In the genomic region with DNA sequence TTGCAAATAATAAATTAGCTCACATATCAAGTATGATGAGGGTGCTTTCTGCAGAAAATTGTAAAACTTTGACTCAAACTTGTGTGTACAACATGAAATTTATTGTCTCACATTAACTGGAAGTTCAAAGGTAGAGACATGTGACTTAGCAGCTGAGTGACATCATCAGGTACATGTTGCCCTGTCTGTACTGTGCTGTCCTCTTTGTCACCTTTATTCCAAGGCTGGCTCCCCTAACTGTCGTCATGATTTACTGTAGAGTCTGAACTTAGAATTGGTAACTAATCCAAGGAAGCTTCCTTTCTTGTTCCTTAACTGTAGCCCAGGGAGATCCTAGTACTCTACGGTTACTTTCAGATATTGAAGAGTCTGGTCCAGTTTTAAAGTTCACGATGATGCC, we compare ENCODE assay signal across 26 cellular contexts. TPM values are rescaled to one million over a fixed set of nuclear protein-coding genes. Genes with fewer than 3 reads are reported as not detected.
A peak's percentile ranks its signal among the peaks of the same experiment; 100 is the strongest.
DNase-seq lines count a peak whose midpoint lies in the region; ATAC-seq, FAIRE-seq and TF ChIP-seq lines count a peak whose summit lies in the region.
"Had no signal": no experiment of that assay in that cellular context is flagged by ENCODE, and none has a peak within 500 bp of the region (broad histone marks: within the 10 kb centered on the region; RNA-seq: fewer than 3 reads in every experiment).

No MANE protein-coding gene starts in this region.

- peaks cover 22% of the 10 kb centered on the region for H3K36me3 Mint-ChIP-seq in GM23338 (ENCODE audit: low read depth)
- H3K36me3 Mint-ChIP-seq: CD4-positive, CD25-positive, alpha-beta regulatory T cell; CD8-positive, alpha-beta T cell had no signal

- H3K4me2 ChIP-seq in GM23338 (no peak overlapping the region), GM12878 (ENCODE audit: control insufficient read depth, insufficient read depth) (no peak overlapping the region), hepatocyte (no peak overlapping the region)
- H3K4me2 ChIP-seq: BLaER1 had no signal

- in situ Hi-C loops in GM12878 (cut with MboI), result no loop called here

- POLR2A ChIA-PET in GM12878 (lab: Charles Lee), result interaction anchor here (0.5 kb wide), 1 partner anchor 372 kb away, joined by 6 read pairs; no protein-coding TSS in a partner anchor

- H3K4me1 ChIP-seq in GM23338 (ENCODE audit: insufficient read depth) (peaks cover 15% of the 10 kb centered on the region; the same call in 1 of the 2 replicates), GM12878 (ENCODE audit: control insufficient read depth, insufficient read depth, low read length) (no peaks in the 10 kb centered on the region), hepatocyte (ENCODE audit: insufficient read depth) (no peaks in the 10 kb centered on the region)
- H3K4me1 ChIP-seq: Caco-2 had no signal

- CTCF ChIA-PET in GM12878 (lab: Yijun Ruan, JAX), result interaction anchor here (1.2 kb wide), 1 partner anchor 18 kb away, joined by 4 read pairs; no protein-coding TSS in a partner anchor

- no peak for FAIRE-seq in GM12878 (lab: Jason Lieb, UNC)
- FAIRE-seq: A204.1, GM12891, GM18507 had no signal

- H3K9ac ChIP-seq in GM12878 (ENCODE audit: control insufficient read depth, insufficient read depth, low read length), result no peak overlapping the region
- H3K9ac ChIP-seq: BLaER1 had no signal

- H3K4me1 Mint-ChIP-seq in GM23338, result peaks cover 53% of the 10 kb centered on the region
- H3K4me1 Mint-ChIP-seq: B cell had no signal

- no peak for TF ChIP-seq EP300 in GM12878 (IDR thresholded peaks at IDR 0.05; ENCODE audit: borderline replicate concordance in 1 of 2, control insufficient read depth in 1 of 2, low read depth in 2 of 2, low read length in 2 of 2)

- RAD21 ChIA-PET in GM12878 (lab: Charles Lee; ENCODE audit: unreplicated experiment), result no interaction called here

- H3K27me3 Mint-ChIP-seq in GM23338 (ENCODE audit: insufficient read depth, low read depth, poor library complexity), result peaks cover 11% of the 10 kb centered on the region

- H3K27me3 ChIP-seq in GM23338 (ENCODE audit: insufficient read depth) (no peaks in the 10 kb centered on the region), GM12878 (replicated peaks in 1 of 2; ENCODE audit: control insufficient read depth in 2 of 2, insufficient read depth in 2 of 2, low read length in 1 of 2) (no peaks in the 10 kb centered on the region), hepatocyte (no peaks in the 10 kb centered on the region)
- H3K27me3 ChIP-seq: BLaER1 had no signal

- TF ChIP-seq RAD21 in GM12878 (IDR thresholded peaks at IDR 0.05; ENCODE audit: insufficient read depth, low read depth, low read length), result no peak

- SMC1A ChIA-PET in GM12878 (lab: Charles Lee; ENCODE audit: uncharacterized antibody, unreplicated experiment), result interaction anchor here (0.7 to 1.7 kb wide), 5 partner anchors 38 to 142 kb away, joined by 3 to 7 read pairs (median 3); no protein-coding TSS in a partner anchor

- intact Hi-C loops in GM12878 (cut with micrococcal nuclease; ENCODE audit: unreplicated experiment), result no loop called here

- H3K9me3 Mint-ChIP-seq in GM23338, result no peaks in the 10 kb centered on the region
- H3K9me3 Mint-ChIP-seq: CD4-positive, CD25-positive, alpha-beta regulatory T cell; CD8-positive, alpha-beta T cell; HFFc6 had no signal

- no peak overlapping the region for H3K27ac Mint-ChIP-seq in GM23338
- H3K27ac Mint-ChIP-seq: B cell; CD4-positive, CD25-positive, alpha-beta regulatory T cell; CD8-positive, alpha-beta T cell had no signal

- H3K27ac ChIP-seq in GM23338 (ENCODE audit: low read depth) (peak overlapping the region; percentile 21; the same call in 1 of the 2 replicates), GM12878 (ENCODE audit: control insufficient read depth, insufficient read depth) (no peak overlapping the region), hepatocyte (no peak overlapping the region)
- H3K27ac ChIP-seq: 22Rv1, BLaER1, C4-2B had no signal

- H3K4me3 Mint-ChIP-seq in GM23338, result no peak overlapping the region
- H3K4me3 Mint-ChIP-seq: B cell; CD4-positive, CD25-positive, alpha-beta regulatory T cell; CD8-positive, alpha-beta T cell had no signal

- DNase-seq in GM23338 (ENCODE audit: low spot score) (no peak), GM12878 (ENCODE audit: low read depth, low spot score) (no peak), hepatocyte (ENCODE audit: low spot score) (peak; percentile 43), left kidney (ENCODE audit: low read depth, low spot score) (peak; percentile 51), foreskin melanocyte (no peak), NCI-H526 (lab: John Stamatoyannopoulos, UW) (no peak), DMS53 (lab: John Stamatoyannopoulos, UW) (no peak), NCI-H1048 (lab: John Stamatoyannopoulos, UW) (no peak)
- DNase-seq: Caco-2; CD4-positive, CD25-positive, alpha-beta regulatory T cell; CD8-positive, alpha-beta T cell; DMS153; DMS79; EL; GDM1; GOT3; H7; HFFc6 had no signal

- ATAC-seq in GM23338 (no peak), GM12878 (0 out of 3 replicates have a peak, but pooled peaks have one; percentile 21)
- ATAC-seq: CD8-positive, alpha-beta T cell; HCT116 had no signal

- H3F3A ChIP-seq in GM23338 (replicated peaks; ENCODE audit: low read depth), result 0 out of 2 replicates have a peak, but pooled peaks cover 14% of the 10 kb centered on the region

- BruUV-seq in GM12878 (replicated peaks; lab: Mats Ljungman, UMichigan), result no TSS peak

- H2AFZ ChIP-seq in GM23338 (no peak overlapping the region), GM12878 (ENCODE audit: control insufficient read depth, low read depth, low read length) (no peak overlapping the region), hepatocyte (no peak overlapping the region)

- H3K9me3 ChIP-seq in GM12878 (replicated peaks; ENCODE audit: control insufficient read depth, insufficient read depth, low read length) (no peaks in the 10 kb centered on the region), hepatocyte (ENCODE audit: low read depth) (no peaks in the 10 kb centered on the region)
- H3K9me3 ChIP-seq: BLaER1, Caco-2 had no signal

- 63% methylated on average over 3 of the region's 3 CpGs for WGBS in GM12878 (ENCODE audit: insufficient coverage, insufficient replicate concordance, low lambda C conversion rate, missing lambda C conversion rate)
- WGBS in hepatocyte (ENCODE audit: low lambda C conversion rate, missing lambda C conversion rate), result 89% methylated on average over 3 of the region's 3 CpGs

- H3K79me2 ChIP-seq in GM23338 (replicated peaks; ENCODE audit: insufficient read depth) (no peaks in the 10 kb centered on the region), GM12878 (ENCODE audit: control insufficient read depth, insufficient read depth, low read length) (no peaks in the 10 kb centered on the region), hepatocyte (no peaks in the 10 kb centered on the region)

- H3K9me2 ChIP-seq in GM23338 (ENCODE audit: insufficient read depth) (peaks cover 6% of the 10 kb centered on the region; the same call in 1 of the 2 replicates), hepatocyte (replicated peaks; ENCODE audit: insufficient read depth) (no peaks in the 10 kb centered on the region)

- H3K36me3 ChIP-seq in GM23338 (ENCODE audit: insufficient read depth), result 0 out of 2 replicates have a peak, but pooled peaks cover 10% of the 10 kb centered on the region
- no peaks in the 10 kb centered on the region for H3K36me3 ChIP-seq in GM12878 (ENCODE audit: control insufficient read depth in 2 of 2, insufficient read depth in 2 of 2, low read length in 1 of 2)
- no peaks in the 10 kb centered on the region for H3K36me3 ChIP-seq in hepatocyte (replicated peaks; ENCODE audit: insufficient read depth, low read depth)

- H4K20me1 ChIP-seq in GM23338 (replicated peaks; ENCODE audit: insufficient read depth) (peaks cover 5% of the 10 kb centered on the region; the same call in 1 of the 2 replicates), GM12878 (ENCODE audit: control insufficient read depth, insufficient read depth) (no peaks in the 10 kb centered on the region), hepatocyte (ENCODE audit: insufficient read depth, poor library complexity, severe bottlenecking) (no peaks in the 10 kb centered on the region)

- no peak for TF ChIP-seq POLR2A in GM12878 (IDR thresholded peaks at IDR 0.05; ENCODE audit: low read depth, low read length)

- no peak for TF ChIP-seq CTCF in GM23338 (conservative IDR thresholded peaks at IDR 0.05; ENCODE audit: low read depth in 2 of 2)
- TF ChIP-seq CTCF in GM12878 (IDR thresholded peaks at IDR 0.05 in 2 of 3, conservative IDR thresholded peaks at IDR 0.05 in 1 of 3; ENCODE audit: control insufficient read depth in 2 of 3, extremely low read depth in 1 of 3, insufficient read depth in 1 of 3, low read depth in 3 of 3, low read length in 3 of 3), result no peak
- no peak for TF ChIP-seq CTCF in hepatocyte (IDR thresholded peaks at IDR 0.05; ENCODE audit: poor library complexity)

- H3K4me3 ChIP-seq in GM23338 (no peak overlapping the region), GM12878 (no peak overlapping the region), hepatocyte (no peak overlapping the region)
- H3K4me3 ChIP-seq: BLaER1 had no signal

TF ChIP-seq in GM23338, 12 proteins besides CTCF, POLR2A, EP300 and RAD21 (continues in another document):
- no peak for TF ChIP-seq ZNF114 (CRISPR knock-in tag; IDR thresholded peaks at IDR 0.05)
- no peak for TF ChIP-seq ZNF331 (CRISPR knock-in tag; IDR thresholded peaks at IDR 0.05; ENCODE audit: low read depth)

TF ChIP-seq in GM12878, 131 proteins besides CTCF, POLR2A, EP300 and RAD21 (continues in another document):
- TF ChIP-seq ZZZ3 (IDR thresholded peaks at IDR 0.05; ENCODE audit: control insufficient read depth, insufficient read length, low read depth), result no peak

RNA-seq across cellular contexts. Expression of a gene that starts 12.3 kb away (rescaled TPM):
- total RNA-seq in GM23338 (2014; rRNA removed; shearing (Covaris generic)), result 0.70 and 2.1 TPM in 2 replicates
- polyA plus RNA-seq in GM23338 (2016; fragmentation: Nextera tagmentation; extraction: Ambion mirVana) (0.68 and 0.92 TPM in 2 replicates), GM12878 (2011; rRNA removed) (0.19 and 0.27 TPM in 2 replicates), GM12878 (2014; fragmentation: Illumina TruSeq; extraction: Trizol) (0.27 and 0.37 TPM in 2 replicates), GM12878 (2014; fragmentation: Nextera tagmentation; extraction: Ambion mirVana) (under 1 TPM; 0.15 to 0.27 TPM), GM12878 (2014; rRNA removed) (0.14 and 0.15 TPM in 2 replicates), GM12878 (2016; fragmentation: Nextera tagmentation; extraction: Ambion mirVana) (under 1 TPM; 0.38 to 0.59 TPM), hepatocyte (0.79 TPM in 1 of 2 replicates, not detected in the other)
- total RNA-seq in GM12878 (2013; cell fraction: nucleolus; rRNA removed), result 0.67 and 0.69 TPM in 2 replicates
- total RNA-seq in GM12878 (2014; rRNA removed) (0.34 and 0.44 TPM in 2 replicates), GM12878 (2014; rRNA removed; fragmentation: Illumina TruSeq; extraction: Trizol) (0.55 and 0.67 TPM in 2 replicates), GM12878 (2021) (0.36 and 0.43 TPM in 2 replicates), hepatocyte (0.56 and 0.60 TPM in 2 replicates)
- polyA plus RNA-seq in GM12878 (2011; ENCODE audit: low read depth), result not detected
- 0.03 and 0.08 TPM in 2 replicates for polyA plus RNA-seq in GM12878 (2011; cell fraction: cytosol; rRNA removed)
- 0.09 and 0.37 TPM in 2 replicates for polyA plus RNA-seq in GM12878 (2011; cell fraction: nucleus; rRNA removed)
- 0.10 TPM in 1 of 2 replicates, not detected in the other for polyA plus RNA-seq in GM12878 (2012)
- 0.10 and 0.66 TPM in 2 replicates for polyA minus RNA-seq in GM12878 (2011; rRNA and poly(A)+ RNA removed)
- not detected in 2 replicates for polyA minus RNA-seq in GM12878 (2011; cell fraction: cytosol; rRNA and poly(A)+ RNA removed)
- 0.36 and 0.48 TPM in 2 replicates for polyA minus RNA-seq in GM12878 (2011; cell fraction: nucleus; rRNA and poly(A)+ RNA removed)

Comparison
In these comparisons a context has a peak if more than half of its experiments do, and no peak if none do; other contexts are left out.
1. DNase-seq: peak in hepatocyte (single experiment) and left kidney (single experiment); none in GM23338 (single experiment), GM12878 (single experiment), foreskin melanocyte (single experiment), NCI-H526 (0 of 2), DMS53 (single experiment) and NCI-H1048 (single experiment).